13 cellular contexts compared by ENCODE assay signal in genomic region chr16:60107467-60107866, GRCh38.
DNase-seq lines count a peak whose midpoint lies in the region; ATAC-seq and TF ChIP-seq lines count a peak whose summit lies in the region.
"Had no signal": no experiment of that assay in that cellular context is flagged by ENCODE, and none has a peak within 500 bp of the region (broad histone marks: within the 10 kb centered on the region; RNA-seq: fewer than 3 reads in every experiment).

No MANE protein-coding gene starts in this region.

- H3K4me3 ChIP-seq in cardiac fibroblast (replicated peaks in 1 of 2; ENCODE audit: low read depth in 2 of 2, low read length in 2 of 2): no peak overlapping the region
- H3K4me3 ChIP-seq in neural progenitor cell: no peak overlapping the region
- H3K4me3 ChIP-seq: ascending aorta had no signal

- H3K27ac Mint-ChIP-seq in neural progenitor cell: peak overlapping the region; percentile 43
- no peak overlapping the region for H3K27ac Mint-ChIP-seq in natural killer cell
- H3K27ac Mint-ChIP-seq: activated T-helper 17 cell treated with anti-CD3 and anti-CD28 coated beads, Interleukin-2, amount 50 U/mL, for 72 hours had no signal

- H3K9ac ChIP-seq in neural progenitor cell: no peak overlapping the region

- no peaks in the 10 kb centered on the region for H3K79me2 ChIP-seq in neural progenitor cell (ENCODE audit: low read depth)

- ATAC-seq in HG03565 (IDR thresholded peaks at IDR 0.05; ENCODE audit: unreplicated experiment) (no peak), natural killer cell (no peak)
- ATAC-seq: activated T-helper 17 cell treated with anti-CD3 and anti-CD28 coated beads, Interleukin-2, amount 50 U/mL, for 72 hours had no signal

- no peak for TF ChIP-seq CTCF in cardiac fibroblast (IDR thresholded peaks at IDR 0.05; ENCODE audit: low read depth, low read length)
- TF ChIP-seq CTCF in neural progenitor cell (IDR thresholded peaks at IDR 0.05): no peak
- TF ChIP-seq CTCF in natural killer cell (IDR thresholded peaks at IDR 0.05): no peak

- H3K9me3 Mint-ChIP-seq in neural progenitor cell (no peaks in the 10 kb centered on the region), natural killer cell (peaks cover 11% of the 10 kb centered on the region in 2 donors)

- no peak overlapping the region for H3K27ac ChIP-seq in neural progenitor cell
- H3K27ac ChIP-seq: ascending aorta had no signal

- no peaks in the 10 kb centered on the region for H3K9me3 ChIP-seq in neural progenitor cell (ENCODE audit: low read depth)
- H3K9me3 ChIP-seq: ascending aorta had no signal

- peak; percentile 19 for DNase-seq in GDM1 (lab: John Stamatoyannopoulos, UW)
- peak; percentile 19 for DNase-seq in LHCN-M2 (ENCODE audit: low read depth)
- DNase-seq in cardiac fibroblast (ENCODE audit: low read depth in 2 of 2): peak; percentile 2 to 4
- DNase-seq in neural progenitor cell (ENCODE audit: low spot score): no peak
- no peak for DNase-seq in T1000 (lab: John Stamatoyannopoulos, UW)
- DNase-seq in natural killer cell: no peak
- DNase-seq: COR-L47, Karpas-422, small intestine, substantia nigra had no signal

- no peaks in the 10 kb centered on the region for H3K27me3 Mint-ChIP-seq in neural progenitor cell (ENCODE audit: insufficient read depth, low read depth)
- no peaks in the 10 kb centered on the region for H3K27me3 Mint-ChIP-seq in natural killer cell (ENCODE audit: low read depth in 2 of 2)
- H3K27me3 Mint-ChIP-seq: activated T-helper 17 cell treated with anti-CD3 and anti-CD28 coated beads, Interleukin-2, amount 50 U/mL, for 72 hours had no signal

- no peak overlapping the region for H3K4me2 ChIP-seq in neural progenitor cell

- intact Hi-C loops in natural killer cell (cut with micrococcal nuclease): no loop called here

- no peaks in the 10 kb centered on the region for H3K36me3 ChIP-seq in neural progenitor cell
- H3K36me3 ChIP-seq: ascending aorta had no signal

- H3K4me1 ChIP-seq in neural progenitor cell: no peaks in the 10 kb centered on the region
- H3K4me1 ChIP-seq: ascending aorta had no signal

- peak overlapping the region; percentile 26 for H2AFZ ChIP-seq in neural progenitor cell (replicated peaks)

- H3K27me3 ChIP-seq in neural progenitor cell: no peaks in the 10 kb centered on the region
- H3K27me3 ChIP-seq: ascending aorta had no signal

- H4K20me1 ChIP-seq in neural progenitor cell (ENCODE audit: low read depth): no peaks in the 10 kb centered on the region

- no peak overlapping the region for H3K4me3 Mint-ChIP-seq in neural progenitor cell
- no peak overlapping the region for H3K4me3 Mint-ChIP-seq in natural killer cell
- H3K4me3 Mint-ChIP-seq: activated T-helper 17 cell treated with anti-CD3 and anti-CD28 coated beads, Interleukin-2, amount 50 U/mL, for 72 hours had no signal

- H3K4me1 Mint-ChIP-seq in neural progenitor cell (no peaks in the 10 kb centered on the region), natural killer cell (no peaks in the 10 kb centered on the region)
- H3K4me1 Mint-ChIP-seq: activated T-helper 17 cell treated with anti-CD3 and anti-CD28 coated beads, Interleukin-2, amount 50 U/mL, for 72 hours had no signal

- no peaks in the 10 kb centered on the region for H3K36me3 Mint-ChIP-seq in neural progenitor cell
- no peaks in the 10 kb centered on the region for H3K36me3 Mint-ChIP-seq in natural killer cell

- H3F3A ChIP-seq in neural progenitor cell (ENCODE audit: low read depth): no peaks in the 10 kb centered on the region

Comparison
In these comparisons a context has a peak if more than half of its experiments do, and no peak if none do; other contexts are left out.
1. DNase-seq: peak in GDM1 (single experiment), LHCN-M2 (single experiment) and cardiac fibroblast (2 of 2); none in neural progenitor cell (single experiment), T1000 (single experiment) and natural killer cell (single experiment).